Comparison of ENCODE assay signal across 9 cellular contexts in the genomic region with DNA sequence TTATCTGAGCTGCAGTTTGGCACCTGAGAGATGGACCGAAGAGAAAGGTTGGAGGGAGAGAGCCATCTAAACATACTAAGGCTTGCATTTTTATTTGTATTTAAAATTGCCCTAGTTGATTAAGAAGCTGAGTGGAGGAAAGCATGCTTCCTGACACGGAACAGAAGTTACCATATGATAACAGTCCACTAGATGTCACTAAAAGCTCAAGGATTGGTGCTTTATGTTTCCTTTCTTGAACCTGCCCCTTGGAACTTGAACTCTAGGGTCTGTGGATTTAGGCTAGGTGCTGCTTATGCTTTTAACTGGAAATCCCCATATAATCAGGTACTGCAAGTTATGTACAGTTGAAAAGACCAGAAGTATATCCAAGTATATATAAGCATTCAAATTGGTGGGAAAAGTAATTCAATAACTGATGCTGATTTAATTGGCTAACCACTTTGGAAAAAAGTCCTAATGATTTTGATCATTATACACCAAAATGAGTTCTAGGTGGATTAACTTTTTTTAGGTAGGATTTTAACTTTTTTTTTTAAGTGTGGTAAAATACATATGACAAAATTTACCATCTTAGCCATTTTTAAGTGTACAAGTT. TPM values are rescaled to one million over a fixed set of nuclear protein-coding genes. Genes with fewer than 3 reads are reported as not detected.
A peak's percentile ranks its signal among the peaks of the same experiment; 100 is the strongest.
DNase-seq lines count a peak whose midpoint lies in the region; ATAC-seq, FAIRE-seq and TF ChIP-seq lines count a peak whose summit lies in the region.
"Had no signal": no experiment of that assay in that cellular context is flagged by ENCODE, and none has a peak within 500 bp of the region (broad histone marks: within the 10 kb centered on the region; RNA-seq: fewer than 3 reads in every experiment).

No MANE protein-coding gene starts in this region.

- no peak for DNase-seq in CD8-positive, alpha-beta T cell
- DNase-seq in NCI-H82 (lab: John Stamatoyannopoulos, UW), result peak; percentile 78
- peak; percentile 64 for DNase-seq in bronchial epithelial cell (ENCODE audit: low read depth)
- DNase-seq in kidney tubule cell (ENCODE audit: low spot score), result peak; percentile 59
- DNase-seq in type B pancreatic cell (ENCODE audit: extremely low spot score, unreplicated experiment), result no peak
- no peak for DNase-seq in ureter (ENCODE audit: low spot score)

- H3K27me3 Mint-ChIP-seq in CD8-positive, alpha-beta T cell (ENCODE audit: low read depth), result peaks cover 11% of the 10 kb centered on the region
- peaks cover 41% of the 10 kb centered on the region for H3K27me3 Mint-ChIP-seq in type B pancreatic cell

- H3K4me3 Mint-ChIP-seq in CD8-positive, alpha-beta T cell, result no peak overlapping the region
- H3K4me3 Mint-ChIP-seq in type B pancreatic cell, result no peak overlapping the region

- no peaks in the 10 kb centered on the region for H3K4me1 Mint-ChIP-seq in CD8-positive, alpha-beta T cell (ENCODE audit: low read depth)
- H3K4me1 Mint-ChIP-seq in type B pancreatic cell (ENCODE audit: unreplicated experiment), result no peaks in the 10 kb centered on the region

- no peak for ATAC-seq in CD8-positive, alpha-beta T cell
- ATAC-seq in GM18909 (IDR thresholded peaks at IDR 0.05; ENCODE audit: poor library complexity, unreplicated experiment), result peak; percentile 86
- peak; percentile 85 for ATAC-seq in HG03469 (IDR thresholded peaks at IDR 0.05; ENCODE audit: unreplicated experiment)

- no peaks in the 10 kb centered on the region for H3K9me3 ChIP-seq in CD8-positive, alpha-beta T cell (ENCODE audit: low read length)
- H3K9me3 ChIP-seq: SJCRH30 had no signal

- no peak overlapping the region for H3K27ac ChIP-seq in CD8-positive, alpha-beta T cell (ENCODE audit: low read depth, low read length)
- H3K27ac ChIP-seq: SJCRH30 had no signal

- peak; percentile 63 for TF ChIP-seq CTCF in CD8-positive, alpha-beta T cell (IDR thresholded peaks at IDR 0.05)
- TF ChIP-seq CTCF in bronchial epithelial cell (IDR thresholded peaks at IDR 0.05; ENCODE audit: insufficient read depth, low read length, severe bottlenecking) (peak; percentile 72), type B pancreatic cell (conservative IDR thresholded peaks at IDR 0.05) (peak; percentile 87)

- H3K36me3 ChIP-seq in CD8-positive, alpha-beta T cell (ENCODE audit: insufficient read depth, low read length), result no peaks in the 10 kb centered on the region
- no peaks in the 10 kb centered on the region for H3K36me3 ChIP-seq in bronchial epithelial cell (ENCODE audit: control insufficient read depth, insufficient read depth, low read length)
- H3K36me3 ChIP-seq: SJCRH30 had no signal

- CTCF ChIA-PET in CD8-positive, alpha-beta T cell (lab: Charles Lee), result interaction anchor here (0.6 to 2.6 kb wide), 13 partner anchors 13 to 889 kb away, joined by 3 to 14 read pairs (median 4); a partner anchor contains a TSS

- POLR2A ChIA-PET in CD8-positive, alpha-beta T cell (lab: Charles Lee), result no interaction called here

- intact Hi-C loops in CD8-positive, alpha-beta T cell (cut with DNase I, micrococcal nuclease), result loop anchor here (1.0 to 2.0 kb wide), 6 partner anchors 344 to 1001 kb away; no protein-coding TSS in a partner anchor

- no peak for FAIRE-seq in bronchial epithelial cell (lab: Jason Lieb, UNC)

- H3K36me3 Mint-ChIP-seq in CD8-positive, alpha-beta T cell, result no peaks in the 10 kb centered on the region
- no peaks in the 10 kb centered on the region for H3K36me3 Mint-ChIP-seq in type B pancreatic cell

- H3K27ac Mint-ChIP-seq in CD8-positive, alpha-beta T cell, result no peak overlapping the region
- no peak overlapping the region for H3K27ac Mint-ChIP-seq in type B pancreatic cell

- no peak overlapping the region for H3K4me3 ChIP-seq in CD8-positive, alpha-beta T cell (ENCODE audit: low read depth, low read length)
- no peak overlapping the region for H3K4me3 ChIP-seq in bronchial epithelial cell (ENCODE audit: low read depth, low read length)
- H3K4me3 ChIP-seq: SJCRH30 had no signal

- H3K9me3 Mint-ChIP-seq in CD8-positive, alpha-beta T cell, result no peaks in the 10 kb centered on the region
- no peaks in the 10 kb centered on the region for H3K9me3 Mint-ChIP-seq in type B pancreatic cell

- H3K27me3 ChIP-seq in CD8-positive, alpha-beta T cell (ENCODE audit: insufficient read depth, low read length), result no peaks in the 10 kb centered on the region
- H3K27me3 ChIP-seq in bronchial epithelial cell (ENCODE audit: control insufficient read depth, insufficient read depth, low read length), result no peaks in the 10 kb centered on the region

- H3K4me1 ChIP-seq in CD8-positive, alpha-beta T cell (ENCODE audit: insufficient read depth, low read length), result no peaks in the 10 kb centered on the region
- H3K4me1 ChIP-seq: SJCRH30 had no signal

RNA-seq across cellular contexts. Expression of a gene that starts 9.5 kb away (rescaled TPM):
- not detected for total RNA-seq in CD8-positive, alpha-beta T cell
- not detected in 2 replicates for total RNA-seq in bronchial epithelial cell
- total RNA-seq in type B pancreatic cell (ENCODE audit: low replicate concordance), result not detected in 2 replicates
- not detected for total RNA-seq in ureter
- total RNA-seq: SJCRH30 had no signal

Comparison
In these comparisons a context has a peak if more than half of its experiments do, and no peak if none do; other contexts are left out.
1. DNase-seq: peak in NCI-H82 (single experiment), bronchial epithelial cell (single experiment) and kidney tubule cell (single experiment); none in CD8-positive, alpha-beta T cell (0 of 7), type B pancreatic cell (single experiment) and ureter (single experiment).
2. Peak in every context shown above with its lines, with median percentiles within 50 percentile points of each other: CTCF ChIP-seq.